8 cellular contexts compared by ENCODE assay signal in the genomic region with DNA sequence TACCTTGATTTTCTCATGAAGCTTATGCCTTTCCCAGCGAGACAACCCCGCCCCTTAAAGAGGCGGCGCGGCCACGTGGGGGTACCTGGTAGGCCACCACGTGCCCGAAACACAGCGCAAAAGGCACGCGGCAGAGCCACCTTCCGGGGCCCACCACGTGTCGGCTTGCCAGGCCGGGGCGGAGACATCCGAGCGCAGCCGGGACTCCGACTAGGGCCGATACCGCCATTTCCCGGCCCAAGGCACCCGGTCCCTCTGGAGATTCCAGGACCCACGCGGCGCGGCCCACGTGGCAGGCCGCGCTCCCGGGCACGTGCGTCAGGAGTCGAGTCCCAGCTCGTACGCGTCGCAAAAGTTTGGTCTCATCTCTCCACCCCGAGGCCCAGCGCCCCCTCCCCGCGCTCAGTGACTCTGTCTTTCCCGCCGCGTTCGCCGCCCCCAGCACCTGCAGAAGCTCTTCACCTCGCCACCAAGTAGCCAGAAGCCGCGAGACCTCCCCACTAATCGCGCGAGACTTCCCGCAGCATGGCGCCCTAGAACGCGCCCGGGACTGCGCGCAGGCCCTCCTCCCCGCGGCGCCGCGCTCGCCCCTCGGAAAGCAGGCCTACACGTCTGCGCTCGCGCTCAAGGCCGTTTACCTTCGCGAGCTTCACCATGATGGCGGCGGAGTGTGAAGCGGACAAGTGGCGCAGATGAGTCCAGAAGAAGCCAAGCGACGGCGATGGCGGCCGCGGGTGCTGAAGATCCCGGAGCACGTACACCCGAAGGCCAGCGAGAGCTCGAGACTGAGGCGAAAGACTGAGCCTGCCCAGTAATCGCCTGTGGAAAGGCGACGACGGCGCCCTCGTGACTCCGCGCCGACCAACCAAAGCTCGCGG. TPM values are rescaled to one million over a fixed set of nuclear protein-coding genes. Genes with fewer than 3 reads are reported as not detected.
DNase-seq lines count a peak whose midpoint lies in the region; ATAC-seq lines count a peak whose summit lies in the region.

A gene with protein sequence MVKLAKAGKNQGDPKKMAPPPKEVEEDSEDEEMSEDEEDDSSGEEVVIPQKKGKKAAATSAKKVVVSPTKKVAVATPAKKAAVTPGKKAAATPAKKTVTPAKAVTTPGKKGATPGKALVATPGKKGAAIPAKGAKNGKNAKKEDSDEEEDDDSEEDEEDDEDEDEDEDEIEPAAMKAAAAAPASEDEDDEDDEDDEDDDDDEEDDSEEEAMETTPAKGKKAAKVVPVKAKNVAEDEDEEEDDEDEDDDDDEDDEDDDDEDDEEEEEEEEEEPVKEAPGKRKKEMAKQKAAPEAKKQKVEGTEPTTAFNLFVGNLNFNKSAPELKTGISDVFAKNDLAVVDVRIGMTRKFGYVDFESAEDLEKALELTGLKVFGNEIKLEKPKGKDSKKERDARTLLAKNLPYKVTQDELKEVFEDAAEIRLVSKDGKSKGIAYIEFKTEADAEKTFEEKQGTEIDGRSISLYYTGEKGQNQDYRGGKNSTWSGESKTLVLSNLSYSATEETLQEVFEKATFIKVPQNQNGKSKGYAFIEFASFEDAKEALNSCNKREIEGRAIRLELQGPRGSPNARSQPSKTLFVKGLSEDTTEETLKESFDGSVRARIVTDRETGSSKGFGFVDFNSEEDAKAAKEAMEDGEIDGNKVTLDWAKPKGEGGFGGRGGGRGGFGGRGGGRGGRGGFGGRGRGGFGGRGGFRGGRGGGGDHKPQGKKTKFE (minus strand): TSS at position 787 of the 878 bp plus-strand sequence. CDS start 131 bp downstream, at position 656.

- no peaks in the 10 kb centered on the region for H3K9me3 ChIP-seq in CD8-positive, alpha-beta memory T cell (ENCODE audit: low read length)

- no peaks in the 10 kb centered on the region for H3K27me3 ChIP-seq in CD8-positive, alpha-beta memory T cell (ENCODE audit: insufficient read depth, low read length, poor library complexity, severe bottlenecking)

- no peaks in the 10 kb centered on the region for H3K9me3 Mint-ChIP-seq in CD8-positive, alpha-beta memory T cell

- peaks cover 27 to 52% (median 28%) of the 10 kb centered on the region in 3 donors for H3K36me3 Mint-ChIP-seq in CD8-positive, alpha-beta memory T cell

- H3K27ac Mint-ChIP-seq in CD8-positive, alpha-beta memory T cell: peak within 1 kb of the TSS; percentile 98 to 100 (median 100)

- H3K4me1 ChIP-seq in CD8-positive, alpha-beta memory T cell (ENCODE audit: insufficient read depth, low read length): peaks cover 42% of the 10 kb centered on the region

- H3K27ac ChIP-seq in CD8-positive, alpha-beta memory T cell (ENCODE audit: low read depth, low read length): peak within 1 kb of the TSS; percentile 98

- POLR2A ChIA-PET in CD8-positive, alpha-beta memory T cell (lab: Charles Lee): interaction anchor here (0.5 to 4.4 kb wide), 26 partner anchors 8 to 411 kb away, joined by 3 to 50 read pairs (median 6); a partner anchor contains a TSS

- ATAC-seq in GM19467 (IDR thresholded peaks at IDR 0.05; ENCODE audit: unreplicated experiment): peak; percentile 87

- H3K4me3 ChIP-seq in CD8-positive, alpha-beta memory T cell (ENCODE audit: low read length): peak within 1 kb of the TSS; percentile 88

- H3K36me3 ChIP-seq in CD8-positive, alpha-beta memory T cell (ENCODE audit: insufficient read depth, low read length): peaks cover 38% of the 10 kb centered on the region

- in situ Hi-C loops in endometrial microvascular endothelial cells (cut with HindIII; ENCODE audit: inconsistent ontology term, low pct_unique_long_range_greater_than_20kb, low sequenced_read_pairs): no loop called here

- peak; percentile 79 to 93 (median 88) for DNase-seq in CD8-positive, alpha-beta memory T cell
- DNase-seq in HS-27A (ENCODE audit: low read depth): peak; percentile 65
- peak; percentile 72 to 76 for DNase-seq in NOMO-1 (lab: John Stamatoyannopoulos, UW; ENCODE audit: unreplicated experiment in 2 of 2)
- DNase-seq in activated CD8-positive, alpha-beta memory T cell treated with anti-CD3 and anti-CD28 coated beads for 48 hours (ENCODE audit: low read depth in 2 of 3, low spot score in 2 of 3): peak in 2 of 3 experiments; percentile 58 to 61
- DNase-seq in mucosa of gallbladder (ENCODE audit: low spot score): peak; percentile 86
- DNase-seq in stimulated activated CD8-positive, alpha-beta memory T cell treated with anti-CD3 and anti-CD28 coated beads, Interleukin-4, amount 100 ng/mL, for 4 hours (ENCODE audit: low read depth in 2 of 2, low spot score in 1 of 2): peak; percentile 70 to 80

- H3K4me1 Mint-ChIP-seq in CD8-positive, alpha-beta memory T cell: peaks cover 47 to 55% (median 54%) of the 10 kb centered on the region in 3 donors

- peak within 1 kb of the TSS; percentile 94 to 100 (median 96) for H3K4me3 Mint-ChIP-seq in CD8-positive, alpha-beta memory T cell

- H3K27me3 Mint-ChIP-seq in CD8-positive, alpha-beta memory T cell: peaks cover 0 to 13% of the 10 kb centered on the region in 2 donors

- CTCF ChIA-PET in CD8-positive, alpha-beta memory T cell (lab: Charles Lee): interaction anchor here (0.8 to 6.4 kb wide), 15 partner anchors 12 to 411 kb away, joined by 3 to 67 read pairs (median 4); no protein-coding TSS in a partner anchor

RNA-seq across cellular contexts. Expression of the gene that starts here (rescaled TPM):
- 1,000 to 10,000 TPM; 1,673 to 1,772 TPM for total RNA-seq in CD8-positive, alpha-beta memory T cell
- 568 TPM for polyA plus RNA-seq in CD8-positive, alpha-beta memory T cell
- 128 TPM for total RNA-seq in endometrial microvascular endothelial cells (ENCODE audit: inconsistent ontology term)
- total RNA-seq in mucosa of gallbladder: 263 TPM

Comparison
In these comparisons a context has a peak if more than half of its experiments do, and no peak if none do; other contexts are left out.
1. Peak in every context shown above with its lines: DNase-seq, ATAC-seq, H3K4me3 ChIP-seq and H3K27ac ChIP-seq.